Comparison of ENCODE assay signal across 23 cellular contexts in genomic region chr12:107395817-107396216, GRCh38.
DNase-seq lines count a peak whose midpoint lies in the region; ATAC-seq, FAIRE-seq and TF ChIP-seq lines count a peak whose summit lies in the region.
"Had no signal": no experiment of that assay in that cellular context is flagged by ENCODE, and none has a peak within 500 bp of the region (broad histone marks: within the 10 kb centered on the region; RNA-seq: fewer than 3 reads in every experiment).

No MANE protein-coding gene starts in this region.

- no peak for FAIRE-seq in HepG2 (lab: Jason Lieb, UNC)
- FAIRE-seq: endometrium, K562 had no signal

- intact Hi-C loops in HepG2 (cut with micrococcal nuclease; ENCODE audit: unreplicated experiment) (no loop called here), right lobe of liver (cut with DNase I) (loop anchor here in 1 of 2 donors (10.0 kb wide), 1 partner anchor 261 kb away; no protein-coding TSS in a partner anchor), Right ventricle myocardium inferior (cut with DNase I) (no loop called here)
- intact Hi-C loops in activated T-helper 2 cell treated with anti-CD3 and anti-CD28 coated beads, Interferon-gamma antibody, Interleukin-2, Interleukin-4, amounts not matched to agents 10 μg/mL and 5 μg/mL and 100 μg/mL, durations not matched to agents 14 hours and 24 hours and 36 hours (cut with micrococcal nuclease) = no loop called here

- H3K27ac ChIP-seq in HepG2 (ENCODE audit: extremely low read length, insufficient read depth, low read length) = no peak overlapping the region
- H3K27ac ChIP-seq in right lobe of liver = no peak overlapping the region
- H3K27ac ChIP-seq in RWPE1 = peak overlapping the region; percentile 29
- H3K27ac ChIP-seq: BLaER1, cardiac muscle cell, GM23248, uterus had no signal

- no peaks in the 10 kb centered on the region for H4K20me1 ChIP-seq in HepG2 (ENCODE audit: insufficient read depth, low read length)

- no peaks in the 10 kb centered on the region for H3K79me2 ChIP-seq in HepG2 (ENCODE audit: insufficient read depth, low read length)

- H3K36me3 ChIP-seq in HepG2 (replicated peaks in 1 of 2; ENCODE audit: control insufficient read depth in 1 of 2, insufficient read depth in 2 of 2, low read length in 2 of 2) (no peaks in the 10 kb centered on the region), right lobe of liver (no peaks in the 10 kb centered on the region)
- H3K36me3 ChIP-seq: BLaER1, cardiac muscle cell, MG63, uterus had no signal

- H3K27me3 ChIP-seq in HepG2 (ENCODE audit: control insufficient read depth in 1 of 2, insufficient read depth in 2 of 2, low read length in 2 of 2) (no peaks in the 10 kb centered on the region), right lobe of liver (no peaks in the 10 kb centered on the region)
- H3K27me3 ChIP-seq: BLaER1, cardiac muscle cell, MG63, uterus had no signal

- WGBS in HepG2 (ENCODE audit: low lambda C conversion rate) = 14% methylated on average over 3 of the region's 3 CpGs
- 52% methylated on average over 3 of the region's 3 CpGs for WGBS in right lobe of liver (ENCODE audit: insufficient coverage, low coverage, low lambda C conversion rate, missing lambda C conversion rate)

- TF ChIP-seq CTCF in HepG2 (CRISPR knock-in tag; IDR thresholded peaks at IDR 0.05) = no peak
- no peak for TF ChIP-seq CTCF in right lobe of liver (IDR thresholded peaks at IDR 0.05)
- no peak for TF ChIP-seq CTCF in RWPE1 (conservative IDR thresholded peaks at IDR 0.05; ENCODE audit: low read depth)

- no peak overlapping the region for H3K4me2 ChIP-seq in HepG2 (ENCODE audit: low read depth, low read length)
- H3K4me2 ChIP-seq: BLaER1 had no signal

- H3K36me3 Mint-ChIP-seq in activated T-helper 2 cell treated with anti-CD3 and anti-CD28 coated beads, Interferon-gamma antibody, Interleukin-2, Interleukin-4, amounts not matched to agents 10 μg/mL and 5 μg/mL and 100 μg/mL, durations not matched to agents 14 hours and 24 hours and 36 hours (ENCODE audit: low read depth) = no peaks in the 10 kb centered on the region

- in situ Hi-C loops in HepG2 (cut with HindIII; ENCODE audit: extremely low pct_ligation_motif_present, low pct_unique_long_range_greater_than_20kb) = no loop called here

- TF ChIP-seq POLR2A in HepG2 (IDR thresholded peaks at IDR 0.05; ENCODE audit: insufficient read depth in 1 of 2, low read depth in 2 of 2, low read length in 2 of 2) (no peak), right lobe of liver (IDR thresholded peaks at IDR 0.05) (no peak)

- H3K27me3 Mint-ChIP-seq in activated T-helper 2 cell treated with anti-CD3 and anti-CD28 coated beads, Interferon-gamma antibody, Interleukin-2, Interleukin-4, amounts not matched to agents 10 μg/mL and 5 μg/mL and 100 μg/mL, durations not matched to agents 14 hours and 24 hours and 36 hours (ENCODE audit: low read depth) = no peaks in the 10 kb centered on the region
- H3K27me3 Mint-ChIP-seq: activated naive CD4-positive, alpha-beta T cell treated with anti-CD3 and anti-CD28 coated beads, Interleukin-2, amount 10 ng/mL, durations not matched to agents 7 days and 5 days had no signal

- no TSS peak for BruUV-seq in HepG2 (replicated peaks; lab: Mats Ljungman, UMichigan)

- H3K9me3 ChIP-seq in HepG2 (ENCODE audit: low read length) (no peaks in the 10 kb centered on the region), right lobe of liver (no peaks in the 10 kb centered on the region)
- H3K9me3 ChIP-seq: BLaER1, MG63, uterus had no signal

- no peak for DNase-seq in HepG2 (ENCODE audit: low spot score)
- DNase-seq in right lobe of liver = no peak
- DNase-seq in RWPE1 (ENCODE audit: low spot score) = no peak
- no peak for DNase-seq in epidermal melanocyte (ENCODE audit: insufficient read length, low spot score)
- DNase-seq in activated T-helper 2 cell treated with anti-CD3 and anti-CD28 coated beads, Interferon-gamma antibody, Interleukin-2, Interleukin-4, amounts not matched to agents 10 μg/mL and 5 μg/mL and 100 μg/mL, durations not matched to agents 14 hours and 24 hours and 36 hours (ENCODE audit: low spot score) = no peak
- no peak for DNase-seq in Right ventricle myocardium inferior (ENCODE audit: missing footprints)
- DNase-seq in NCI-H526 (lab: John Stamatoyannopoulos, UW) = no peak
- DNase-seq: activated CD4-positive, alpha-beta T cell treated with anti-CD3 and anti-CD28 coated beads for 48 hours; activated naive CD4-positive, alpha-beta T cell treated with anti-CD3 and anti-CD28 coated beads, Interleukin-2, amount 10 ng/mL, durations not matched to agents 7 days and 5 days; activated T-cell treated with anti-CD3 and anti-CD28 coated beads, Interleukin-2, amount 50 U/mL, for 72 hours; glutamatergic neuron; GM23248; kidney glomerular epithelial cell; MG63; NCI-H1417 treated with DMSO at 0.1 percent for 48 hours; T-helper 2 cell; uterus had no signal

- ATAC-seq in HepG2 (peak; percentile 74), right lobe of liver (no peak), esophagus mucosa (peak; percentile 61), Right ventricle myocardium inferior (no peak)
- ATAC-seq: activated T-cell treated with anti-CD3 and anti-CD28 coated beads, Interleukin-2, amount 50 U/mL, for 72 hours; K562 had no signal

- CTCF ChIA-PET in HepG2 (lab: Yijun Ruan, JAX; ENCODE audit: low intra/inter-chr PET ratio, low total read pairs) = no interaction called here
- CTCF ChIA-PET in RWPE1 (lab: Yijun Ruan, JAX) = interaction anchor here (0.6 to 1.2 kb wide), 3 partner anchors 43 to 72 kb away, joined by 3 to 4 read pairs (median 3); no protein-coding TSS in a partner anchor

- H3K9ac ChIP-seq in HepG2 (ENCODE audit: insufficient read depth, low read depth, low read length) = no peak overlapping the region
- H3K9ac ChIP-seq: BLaER1, GM23248 had no signal

- POLR2A ChIA-PET in HepG2 (lab: Yijun Ruan, JAX) (interaction anchor here (1.4 kb wide), 1 partner anchor 21 kb away, joined by 3 read pairs; no protein-coding TSS in a partner anchor), RWPE1 (lab: Yijun Ruan, JAX; ENCODE audit: low non-redundant PET) (no interaction called here)

- no peak overlapping the region for H3K4me3 ChIP-seq in HepG2 (replicated peaks in 1 of 3; ENCODE audit: insufficient read depth in 1 of 3, low read depth in 2 of 3, low read length in 3 of 3)
- no peak overlapping the region for H3K4me3 ChIP-seq in right lobe of liver
- H3K4me3 ChIP-seq: BLaER1, cardiac muscle cell, GM23248, K562, MG63, uterus had no signal

- TF ChIP-seq EP300 in HepG2 (IDR thresholded peaks at IDR 0.05; ENCODE audit: low read depth in 2 of 2, low read length in 2 of 2) (no peak), HepG2 (CRISPR knock-in tag; IDR thresholded peaks at IDR 0.05; ENCODE audit: borderline replicate concordance) (no peak)

- H3K4me3 Mint-ChIP-seq in activated T-helper 2 cell treated with anti-CD3 and anti-CD28 coated beads, Interferon-gamma antibody, Interleukin-2, Interleukin-4, amounts not matched to agents 10 μg/mL and 5 μg/mL and 100 μg/mL, durations not matched to agents 14 hours and 24 hours and 36 hours (ENCODE audit: low read depth) = no peak overlapping the region
- H3K4me3 Mint-ChIP-seq: activated naive CD4-positive, alpha-beta T cell treated with anti-CD3 and anti-CD28 coated beads, Interleukin-2, amount 10 ng/mL, durations not matched to agents 7 days and 5 days; activated T-cell treated with anti-CD3 and anti-CD28 coated beads, Interleukin-2, amount 50 U/mL, for 72 hours had no signal

- H2AFZ ChIP-seq in HepG2 (ENCODE audit: low read length) = no peak overlapping the region
- H2AFZ ChIP-seq: GM23248 had no signal

- H3K9me3 Mint-ChIP-seq in activated T-helper 2 cell treated with anti-CD3 and anti-CD28 coated beads, Interferon-gamma antibody, Interleukin-2, Interleukin-4, amounts not matched to agents 10 μg/mL and 5 μg/mL and 100 μg/mL, durations not matched to agents 14 hours and 24 hours and 36 hours = no peaks in the 10 kb centered on the region
- H3K9me3 Mint-ChIP-seq: activated T-cell treated with anti-CD3 and anti-CD28 coated beads, Interleukin-2, amount 50 U/mL, for 72 hours had no signal

- H3K4me1 Mint-ChIP-seq in activated T-helper 2 cell treated with anti-CD3 and anti-CD28 coated beads, Interferon-gamma antibody, Interleukin-2, Interleukin-4, amounts not matched to agents 10 μg/mL and 5 μg/mL and 100 μg/mL, durations not matched to agents 14 hours and 24 hours and 36 hours (ENCODE audit: low read depth) = peaks cover 34% of the 10 kb centered on the region

- no peak for TF ChIP-seq RAD21 in HepG2 (CRISPR knock-in tag; IDR thresholded peaks at IDR 0.05)

- H3K4me1 ChIP-seq in HepG2 (ENCODE audit: insufficient read depth, low read length) = peaks cover 32% of the 10 kb centered on the region
- H3K4me1 ChIP-seq in right lobe of liver = no peaks in the 10 kb centered on the region
- H3K4me1 ChIP-seq: uterus had no signal

- H3K27ac Mint-ChIP-seq in activated T-helper 2 cell treated with anti-CD3 and anti-CD28 coated beads, Interferon-gamma antibody, Interleukin-2, Interleukin-4, amounts not matched to agents 10 μg/mL and 5 μg/mL and 100 μg/mL, durations not matched to agents 14 hours and 24 hours and 36 hours = no peak overlapping the region
- H3K27ac Mint-ChIP-seq: activated naive CD4-positive, alpha-beta T cell treated with anti-CD3 and anti-CD28 coated beads, Interleukin-2, amount 10 ng/mL, durations not matched to agents 7 days and 5 days; activated T-cell treated with anti-CD3 and anti-CD28 coated beads, Interleukin-2, amount 50 U/mL, for 72 hours; progenitor cell of endocrine pancreas had no signal

TF ChIP-seq in HepG2, 621 proteins besides CTCF, POLR2A, EP300 and RAD21 (continues in another document):
- TF ChIP-seq ZNF768 (CRISPR knock-in tag; IDR thresholded peaks at IDR 0.05) (peak; percentile 27; the same call in 1 of the 2 replicates), ZSCAN21 (CRISPR knock-in tag; IDR thresholded peaks at IDR 0.05; ENCODE audit: borderline replicate concordance) (no peak), ZNF746 (CRISPR knock-in tag; IDR thresholded peaks at IDR 0.05) (no peak)

Comparison
In these comparisons a context has a peak if more than half of its experiments do, and no peak if none do; other contexts are left out.
1. ATAC-seq: peak in HepG2 (single experiment) and esophagus mucosa (single experiment); none in right lobe of liver (0 of 4) and Right ventricle myocardium inferior (single experiment).